In the genomic region with DNA sequence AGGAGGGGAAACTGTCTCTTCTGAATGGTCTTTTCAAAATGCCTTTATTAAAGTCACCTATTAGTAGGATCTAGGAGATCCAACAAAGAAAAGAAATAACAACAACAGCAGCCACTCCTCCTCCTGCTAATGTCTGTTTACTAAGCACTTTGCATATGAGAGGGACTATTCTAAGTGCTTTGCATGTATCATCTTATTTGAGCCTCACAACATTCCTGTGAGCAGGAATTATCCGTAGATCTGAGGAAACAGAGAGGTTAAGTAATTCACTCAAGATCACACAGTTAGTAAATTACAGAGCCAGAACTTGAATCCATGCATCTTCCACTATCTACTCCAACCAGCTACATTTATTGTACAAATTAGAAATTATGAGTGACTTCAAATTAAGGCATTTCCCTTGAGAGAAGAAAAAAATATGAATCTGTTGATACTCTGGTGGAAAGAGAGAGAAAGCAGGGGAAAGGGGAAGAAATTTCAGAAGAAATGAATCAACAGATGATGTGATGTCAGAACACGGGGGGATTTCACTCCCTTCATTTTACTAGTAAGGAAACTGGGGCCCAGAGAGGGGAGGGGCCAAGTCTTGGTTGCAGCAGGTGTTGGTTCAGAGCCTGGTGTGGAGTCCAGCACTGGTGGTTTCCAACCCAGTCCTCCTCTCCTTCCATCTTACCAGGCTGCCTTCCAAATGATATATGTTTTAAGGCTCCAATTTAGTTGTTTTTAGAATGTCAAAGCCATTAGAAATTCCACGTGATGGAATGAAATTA, we compare ENCODE assay signal across 1 cellular context.
TF ChIP-seq lines count a peak whose summit lies in the region.

No MANE protein-coding gene starts in this region.

TF ChIP-seq in H1, 55 proteins besides CTCF, POLR2A, EP300 and RAD21 (continued from another document):
- TF ChIP-seq, protein P1, sequence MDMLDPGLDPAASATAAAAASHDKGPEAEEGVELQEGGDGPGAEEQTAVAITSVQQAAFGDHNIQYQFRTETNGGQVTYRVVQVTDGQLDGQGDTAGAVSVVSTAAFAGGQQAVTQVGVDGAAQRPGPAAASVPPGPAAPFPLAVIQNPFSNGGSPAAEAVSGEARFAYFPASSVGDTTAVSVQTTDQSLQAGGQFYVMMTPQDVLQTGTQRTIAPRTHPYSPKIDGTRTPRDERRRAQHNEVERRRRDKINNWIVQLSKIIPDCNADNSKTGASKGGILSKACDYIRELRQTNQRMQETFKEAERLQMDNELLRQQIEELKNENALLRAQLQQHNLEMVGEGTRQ (IDR thresholded peaks at IDR 0.05; ENCODE audit: low read length) = no peak
- TF ChIP-seq RXRA (IDR thresholded peaks at IDR 0.05; ENCODE audit: insufficient read depth, low read depth, low read length) = no peak
- no peak for TF ChIP-seq SP4 (IDR thresholded peaks at IDR 0.05; ENCODE audit: low read length)
- TF ChIP-seq POU5F1 (IDR thresholded peaks at IDR 0.05; ENCODE audit: low read depth, low read length) = peak; percentile 74
- TF ChIP-seq NANOG (IDR thresholded peaks at IDR 0.05; ENCODE audit: insufficient read depth, low read depth, low read length, poor library complexity, severe bottlenecking) = peak; percentile 21
- no peak for TF ChIP-seq TAF7 (optimal IDR thresholded peaks at IDR 0.05; ENCODE audit: borderline replicate concordance, low read depth, low read length)
- no peak for TF ChIP-seq RBBP5 (IDR thresholded peaks at IDR 0.05; ENCODE audit: borderline replicate concordance, low read depth, low read length)
- no peak for TF ChIP-seq FOSL1 (IDR thresholded peaks at IDR 0.05; ENCODE audit: insufficient read depth, low read depth, low read length)
- TF ChIP-seq SRF (IDR thresholded peaks at IDR 0.05; ENCODE audit: low read depth, low read length) = no peak
- no peak for TF ChIP-seq HDAC6 (IDR thresholded peaks at IDR 0.05; ENCODE audit: low read depth, low read length)
- peak; percentile 70 for TF ChIP-seq SP1 (IDR thresholded peaks at IDR 0.05; ENCODE audit: low read depth, low read length)
- peak; percentile 74 for TF ChIP-seq ASH2L (IDR thresholded peaks at IDR 0.05; ENCODE audit: low read length)
- TF ChIP-seq, protein P2, sequence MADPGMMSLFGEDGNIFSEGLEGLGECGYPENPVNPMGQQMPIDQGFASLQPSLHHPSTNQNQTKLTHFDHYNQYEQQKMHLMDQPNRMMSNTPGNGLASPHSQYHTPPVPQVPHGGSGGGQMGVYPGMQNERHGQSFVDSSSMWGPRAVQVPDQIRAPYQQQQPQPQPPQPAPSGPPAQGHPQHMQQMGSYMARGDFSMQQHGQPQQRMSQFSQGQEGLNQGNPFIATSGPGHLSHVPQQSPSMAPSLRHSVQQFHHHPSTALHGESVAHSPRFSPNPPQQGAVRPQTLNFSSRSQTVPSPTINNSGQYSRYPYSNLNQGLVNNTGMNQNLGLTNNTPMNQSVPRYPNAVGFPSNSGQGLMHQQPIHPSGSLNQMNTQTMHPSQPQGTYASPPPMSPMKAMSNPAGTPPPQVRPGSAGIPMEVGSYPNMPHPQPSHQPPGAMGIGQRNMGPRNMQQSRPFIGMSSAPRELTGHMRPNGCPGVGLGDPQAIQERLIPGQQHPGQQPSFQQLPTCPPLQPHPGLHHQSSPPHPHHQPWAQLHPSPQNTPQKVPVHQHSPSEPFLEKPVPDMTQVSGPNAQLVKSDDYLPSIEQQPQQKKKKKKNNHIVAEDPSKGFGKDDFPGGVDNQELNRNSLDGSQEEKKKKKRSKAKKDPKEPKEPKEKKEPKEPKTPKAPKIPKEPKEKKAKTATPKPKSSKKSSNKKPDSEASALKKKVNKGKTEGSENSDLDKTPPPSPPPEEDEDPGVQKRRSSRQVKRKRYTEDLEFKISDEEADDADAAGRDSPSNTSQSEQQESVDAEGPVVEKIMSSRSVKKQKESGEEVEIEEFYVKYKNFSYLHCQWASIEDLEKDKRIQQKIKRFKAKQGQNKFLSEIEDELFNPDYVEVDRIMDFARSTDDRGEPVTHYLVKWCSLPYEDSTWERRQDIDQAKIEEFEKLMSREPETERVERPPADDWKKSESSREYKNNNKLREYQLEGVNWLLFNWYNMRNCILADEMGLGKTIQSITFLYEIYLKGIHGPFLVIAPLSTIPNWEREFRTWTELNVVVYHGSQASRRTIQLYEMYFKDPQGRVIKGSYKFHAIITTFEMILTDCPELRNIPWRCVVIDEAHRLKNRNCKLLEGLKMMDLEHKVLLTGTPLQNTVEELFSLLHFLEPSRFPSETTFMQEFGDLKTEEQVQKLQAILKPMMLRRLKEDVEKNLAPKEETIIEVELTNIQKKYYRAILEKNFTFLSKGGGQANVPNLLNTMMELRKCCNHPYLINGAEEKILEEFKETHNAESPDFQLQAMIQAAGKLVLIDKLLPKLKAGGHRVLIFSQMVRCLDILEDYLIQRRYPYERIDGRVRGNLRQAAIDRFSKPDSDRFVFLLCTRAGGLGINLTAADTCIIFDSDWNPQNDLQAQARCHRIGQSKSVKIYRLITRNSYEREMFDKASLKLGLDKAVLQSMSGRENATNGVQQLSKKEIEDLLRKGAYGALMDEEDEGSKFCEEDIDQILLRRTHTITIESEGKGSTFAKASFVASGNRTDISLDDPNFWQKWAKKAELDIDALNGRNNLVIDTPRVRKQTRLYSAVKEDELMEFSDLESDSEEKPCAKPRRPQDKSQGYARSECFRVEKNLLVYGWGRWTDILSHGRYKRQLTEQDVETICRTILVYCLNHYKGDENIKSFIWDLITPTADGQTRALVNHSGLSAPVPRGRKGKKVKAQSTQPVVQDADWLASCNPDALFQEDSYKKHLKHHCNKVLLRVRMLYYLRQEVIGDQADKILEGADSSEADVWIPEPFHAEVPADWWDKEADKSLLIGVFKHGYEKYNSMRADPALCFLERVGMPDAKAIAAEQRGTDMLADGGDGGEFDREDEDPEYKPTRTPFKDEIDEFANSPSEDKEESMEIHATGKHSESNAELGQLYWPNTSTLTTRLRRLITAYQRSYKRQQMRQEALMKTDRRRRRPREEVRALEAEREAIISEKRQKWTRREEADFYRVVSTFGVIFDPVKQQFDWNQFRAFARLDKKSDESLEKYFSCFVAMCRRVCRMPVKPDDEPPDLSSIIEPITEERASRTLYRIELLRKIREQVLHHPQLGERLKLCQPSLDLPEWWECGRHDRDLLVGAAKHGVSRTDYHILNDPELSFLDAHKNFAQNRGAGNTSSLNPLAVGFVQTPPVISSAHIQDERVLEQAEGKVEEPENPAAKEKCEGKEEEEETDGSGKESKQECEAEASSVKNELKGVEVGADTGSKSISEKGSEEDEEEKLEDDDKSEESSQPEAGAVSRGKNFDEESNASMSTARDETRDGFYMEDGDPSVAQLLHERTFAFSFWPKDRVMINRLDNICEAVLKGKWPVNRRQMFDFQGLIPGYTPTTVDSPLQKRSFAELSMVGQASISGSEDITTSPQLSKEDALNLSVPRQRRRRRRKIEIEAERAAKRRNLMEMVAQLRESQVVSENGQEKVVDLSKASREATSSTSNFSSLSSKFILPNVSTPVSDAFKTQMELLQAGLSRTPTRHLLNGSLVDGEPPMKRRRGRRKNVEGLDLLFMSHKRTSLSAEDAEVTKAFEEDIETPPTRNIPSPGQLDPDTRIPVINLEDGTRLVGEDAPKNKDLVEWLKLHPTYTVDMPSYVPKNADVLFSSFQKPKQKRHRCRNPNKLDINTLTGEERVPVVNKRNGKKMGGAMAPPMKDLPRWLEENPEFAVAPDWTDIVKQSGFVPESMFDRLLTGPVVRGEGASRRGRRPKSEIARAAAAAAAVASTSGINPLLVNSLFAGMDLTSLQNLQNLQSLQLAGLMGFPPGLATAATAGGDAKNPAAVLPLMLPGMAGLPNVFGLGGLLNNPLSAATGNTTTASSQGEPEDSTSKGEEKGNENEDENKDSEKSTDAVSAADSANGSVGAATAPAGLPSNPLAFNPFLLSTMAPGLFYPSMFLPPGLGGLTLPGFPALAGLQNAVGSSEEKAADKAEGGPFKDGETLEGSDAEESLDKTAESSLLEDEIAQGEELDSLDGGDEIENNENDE (IDR thresholded peaks at IDR 0.05; ENCODE audit: insufficient replicate concordance, low read length) = peak; percentile 31
- no peak for TF ChIP-seq KDM5A (IDR thresholded peaks at IDR 0.05; ENCODE audit: low read length)
- TF ChIP-seq KDM1A (IDR thresholded peaks at IDR 0.05; ENCODE audit: borderline replicate concordance, low read length) = peak; percentile 97
- TF ChIP-seq TEAD4 (IDR thresholded peaks at IDR 0.05; ENCODE audit: low read depth, low read length) = peak; percentile 78
- TF ChIP-seq SP2 (IDR thresholded peaks at IDR 0.05; ENCODE audit: low read length) = no peak
- TF ChIP-seq PHF8 (conservative IDR thresholded peaks at IDR 0.05; ENCODE audit: low read depth, low read length) = no peak
- TF ChIP-seq NRF1 (IDR thresholded peaks at IDR 0.05; ENCODE audit: low read depth, low read length) = no peak
- no peak for TF ChIP-seq CHD1 (IDR thresholded peaks at IDR 0.05; ENCODE audit: low read depth, low read length)
